14 cellular contexts compared by ENCODE assay signal in genomic region chr2:43993437-43993836, GRCh38. TPM values are rescaled to one million over a fixed set of nuclear protein-coding genes. Genes with fewer than 3 reads are reported as not detected.
DNase-seq lines count a peak whose midpoint lies in the region; ATAC-seq, FAIRE-seq and TF ChIP-seq lines count a peak whose summit lies in the region.
"Had no signal": no experiment of that assay in that cellular context is flagged by ENCODE, and none has a peak within 500 bp of the region (broad histone marks: within the 10 kb centered on the region; RNA-seq: fewer than 3 reads in every experiment).

No MANE protein-coding gene starts in this region.

- peak overlapping the region; percentile 85 for H3K4me3 Mint-ChIP-seq in T-helper 2 cell treated with Interferon-gamma antibody and Interleukin-4, amounts not matched to agents 5 μg/mL and 100 μg/mL, for 36 hours
- H3K4me3 Mint-ChIP-seq in astrocyte (ENCODE audit: unreplicated experiment) (peak overlapping the region; percentile 97), neural crest cell (peak overlapping the region; percentile 95)

- H3K4me2 ChIP-seq in Karpas-422 (ENCODE audit: low read depth, low read length, poor library complexity, severe bottlenecking) (peak overlapping the region; percentile 84), astrocyte (ENCODE audit: low read length) (peak overlapping the region; percentile 94)

- H3K4me3 ChIP-seq in Karpas-422 (ENCODE audit: low read length) (no peak overlapping the region), astrocyte (ENCODE audit: insufficient read depth, low read depth, low read length) (no peak overlapping the region)

- H4K20me1 ChIP-seq in Karpas-422 (ENCODE audit: insufficient read depth, low read depth, low read length) (peaks cover 43% of the 10 kb centered on the region), astrocyte (ENCODE audit: insufficient read depth, low read length) (peaks cover 68% of the 10 kb centered on the region)

- H3K9me3 ChIP-seq in Karpas-422 (ENCODE audit: low read length) (no peaks in the 10 kb centered on the region), astrocyte (ENCODE audit: insufficient read depth, low read depth, low read length) (no peaks in the 10 kb centered on the region)

- no peak overlapping the region for H3K9ac ChIP-seq in Karpas-422 (ENCODE audit: low read length)
- no peak overlapping the region for H3K9ac ChIP-seq in astrocyte (ENCODE audit: low read length)

- H3K4me1 Mint-ChIP-seq in T-helper 2 cell treated with Interferon-gamma antibody and Interleukin-4, amounts not matched to agents 5 μg/mL and 100 μg/mL, for 36 hours (ENCODE audit: low read depth), result peaks cover 37% of the 10 kb centered on the region
- H3K4me1 Mint-ChIP-seq in astrocyte (ENCODE audit: low read depth, unreplicated experiment), result peaks cover 17% of the 10 kb centered on the region
- H3K4me1 Mint-ChIP-seq in neural crest cell, result peaks cover 36% of the 10 kb centered on the region

- POLR2A ChIA-PET in GM10248 (lab: Yijun Ruan, JAX), result no interaction called here

- H3K27me3 Mint-ChIP-seq in T-helper 2 cell treated with Interferon-gamma antibody and Interleukin-4, amounts not matched to agents 5 μg/mL and 100 μg/mL, for 36 hours (ENCODE audit: low read depth), result no peaks in the 10 kb centered on the region
- no peaks in the 10 kb centered on the region for H3K27me3 Mint-ChIP-seq in astrocyte (ENCODE audit: low read depth, unreplicated experiment)
- no peaks in the 10 kb centered on the region for H3K27me3 Mint-ChIP-seq in neural crest cell (ENCODE audit: low read depth)

- no peak for TF ChIP-seq CTCF in astrocyte (IDR thresholded peaks at IDR 0.05; ENCODE audit: insufficient read depth, low read depth, low read length)
- TF ChIP-seq CTCF in neural crest cell (conservative IDR thresholded peaks at IDR 0.05), result no peak
- TF ChIP-seq CTCF in GM10248 (IDR thresholded peaks at IDR 0.05; ENCODE audit: control extremely low read depth, extremely low read depth, low read depth, missing control alignments), result no peak

- H3K27ac ChIP-seq in Karpas-422 (ENCODE audit: low read length) (no peak overlapping the region), astrocyte (ENCODE audit: low read depth, low read length) (no peak overlapping the region)

- FAIRE-seq in astrocyte (lab: Jason Lieb, UNC), result no peak
- FAIRE-seq: A204.1 had no signal

- H2AFZ ChIP-seq in Karpas-422 (ENCODE audit: low read length), result no peak overlapping the region
- no peak overlapping the region for H2AFZ ChIP-seq in astrocyte (ENCODE audit: low read depth, low read length)

- H3K4me1 ChIP-seq in Karpas-422 (ENCODE audit: low read length), result peaks cover 22% of the 10 kb centered on the region
- peaks cover 8% of the 10 kb centered on the region for H3K4me1 ChIP-seq in astrocyte (ENCODE audit: insufficient read depth, low read length)

- no peaks in the 10 kb centered on the region for H3K27me3 ChIP-seq in Karpas-422 (ENCODE audit: low read length)
- no peaks in the 10 kb centered on the region for H3K27me3 ChIP-seq in astrocyte (ENCODE audit: insufficient read depth, low read length)

- no peaks in the 10 kb centered on the region for H3K9me2 ChIP-seq in Karpas-422 (replicated peaks; ENCODE audit: insufficient read depth, low read length)

- CTCF ChIA-PET in GM10248 (lab: Yijun Ruan, JAX), result interaction anchor here (0.7 to 2.0 kb wide), 2 partner anchors 12 to 14 kb away, joined by 3 to 4 read pairs; no protein-coding TSS in a partner anchor

- DNase-seq in T-helper 2 cell treated with Interferon-gamma antibody and Interleukin-4, amounts not matched to agents 5 μg/mL and 100 μg/mL, for 36 hours (ENCODE audit: low spot score), result no peak
- DNase-seq in T-helper 2 cell (no peak), Karpas-422 (no peak), astrocyte (ENCODE audit: low read depth) (no peak), neural crest cell (ENCODE audit: low read depth, low spot score) (no peak), GM10248 (ENCODE audit: extremely low spot score) (no peak)
- DNase-seq: activated CD4-positive, CD25-positive, alpha-beta regulatory T cell; activated naive CD4-positive, alpha-beta T cell treated with Interleukin-2 at 50 U/mL for 16 hours; DMS153; GOT3; NCI-H524 treated with DMSO at 0.1 percent for 48 hours had no signal

- peaks cover 47% of the 10 kb centered on the region for H3K36me3 Mint-ChIP-seq in T-helper 2 cell treated with Interferon-gamma antibody and Interleukin-4, amounts not matched to agents 5 μg/mL and 100 μg/mL, for 36 hours (ENCODE audit: low read depth)
- H3K36me3 Mint-ChIP-seq in astrocyte (ENCODE audit: low read depth, unreplicated experiment) (peaks cover 7% of the 10 kb centered on the region), neural crest cell (ENCODE audit: low read depth) (peaks cover 24% of the 10 kb centered on the region)

- no peaks in the 10 kb centered on the region for H3K9me3 Mint-ChIP-seq in T-helper 2 cell treated with Interferon-gamma antibody and Interleukin-4, amounts not matched to agents 5 μg/mL and 100 μg/mL, for 36 hours
- H3K9me3 Mint-ChIP-seq in astrocyte (ENCODE audit: unreplicated experiment) (peaks cover 3% of the 10 kb centered on the region), neural crest cell (no peaks in the 10 kb centered on the region)

- ATAC-seq in GM21526 (IDR thresholded peaks at IDR 0.05; ENCODE audit: low FRiP score, unreplicated experiment) (no peak), HG03565 (IDR thresholded peaks at IDR 0.05; ENCODE audit: unreplicated experiment) (no peak)

- H3K79me2 ChIP-seq in Karpas-422 (ENCODE audit: low read length), result peaks cover 76% of the 10 kb centered on the region
- peaks cover 74% of the 10 kb centered on the region for H3K79me2 ChIP-seq in astrocyte (ENCODE audit: insufficient read depth, low read length)

- peaks cover 29% of the 10 kb centered on the region; the same call in 1 of the 2 replicates for H3K36me3 ChIP-seq in Karpas-422 (ENCODE audit: insufficient read depth, low read length)
- peaks cover 15% of the 10 kb centered on the region for H3K36me3 ChIP-seq in astrocyte (ENCODE audit: insufficient read depth, low read length)

- H3K27ac Mint-ChIP-seq in T-helper 2 cell treated with Interferon-gamma antibody and Interleukin-4, amounts not matched to agents 5 μg/mL and 100 μg/mL, for 36 hours, result peak overlapping the region; percentile 33
- H3K27ac Mint-ChIP-seq in astrocyte (ENCODE audit: unreplicated experiment) (no peak overlapping the region), neural crest cell (ENCODE audit: unreplicated experiment) (no peak overlapping the region)

RNA-seq across cellular contexts. Expression of gene LRPPRC, which starts 2.4 kb away (rescaled TPM):
- 62.9 and 82.7 TPM in 2 replicates for total RNA-seq in Karpas-422 (2014; rRNA removed; shearing (Covaris generic); ENCODE audit: low replicate concordance)
- 92.7 and 94.9 TPM in 2 replicates for total RNA-seq in astrocyte
- 131 and 138 TPM in 2 replicates for total RNA-seq in neural crest cell
